Comparison of ENCODE assay signal across 9 cellular contexts in genomic region chr13:35979378-35979911, GRCh38.
DNase-seq lines count a peak whose midpoint lies in the region; ATAC-seq and TF ChIP-seq lines count a peak whose summit lies in the region.
"Had no signal": no experiment of that assay in that cellular context is flagged by ENCODE, and none has a peak within 500 bp of the region (broad histone marks: within the 10 kb centered on the region; RNA-seq: fewer than 3 reads in every experiment).

No MANE protein-coding gene starts in this region.

- no peak overlapping the region for H2AFZ ChIP-seq in PC-3 (ENCODE audit: low read length)

- TF ChIP-seq POLR2A in transverse colon (IDR thresholded peaks at IDR 0.05) = no peak

- no peak for TF ChIP-seq EP300 in transverse colon (IDR thresholded peaks at IDR 0.05; ENCODE audit: low read depth)

- no peak overlapping the region for H3K9ac ChIP-seq in PC-3 (ENCODE audit: low read length)

- intact Hi-C loops in PC-3 (cut with micrococcal nuclease) = loop anchor here (5.0 to 10.0 kb wide), 2 partner anchors 418 to 755 kb away; no protein-coding TSS in a partner anchor
- intact Hi-C loops in transverse colon (cut with DNase I; ENCODE audit: low total_unique reads) = loop anchor here (5.0 kb wide), 1 partner anchor 758 kb away; no protein-coding TSS in a partner anchor

- WGBS in transverse colon (ENCODE audit: low coverage in 1 of 2), 2 donors = 56 to 58% methylated on average over 3 to 8 of the region's 8 CpGs

- H3K4me3 ChIP-seq in PC-3 (ENCODE audit: low read length) (no peak overlapping the region), epithelial cell of proximal tubule (ENCODE audit: low read depth, low read length) (no peak overlapping the region), transverse colon (no peak overlapping the region)

- CTCF ChIA-PET in PC-3 (lab: Charles Lee) = interaction anchor here (0.5 to 1.7 kb wide), 3 partner anchors 148 to 1122 kb away, joined by 3 to 10 read pairs (median 4); no protein-coding TSS in a partner anchor

- H3K27ac ChIP-seq in PC-3 (ENCODE audit: low read length) = no peak overlapping the region; the same call in 1 of the 2 replicates
- H3K27ac ChIP-seq in transverse colon = peak overlapping the region; percentile 49 to 76 (median 60)

- TF ChIP-seq CTCF in PC-3 (conservative IDR thresholded peaks at IDR 0.05; ENCODE audit: low read depth, low read length) (no peak), epithelial cell of proximal tubule (conservative IDR thresholded peaks at IDR 0.05; ENCODE audit: low read depth, low read length) (no peak), transverse colon (IDR thresholded peaks at IDR 0.05) (no peak)

- H3K4me1 ChIP-seq in PC-3 (ENCODE audit: insufficient read depth, low read length) = peaks cover 12% of the 10 kb centered on the region
- H3K4me1 ChIP-seq in transverse colon = no peaks in the 10 kb centered on the region

- in situ Hi-C loops in transverse colon (cut with MboI; ENCODE audit: low pct_ligation_motif_present in 1 of 4, low pct_unique_long_range_greater_than_20kb in 1 of 4, low sequenced_read_pairs in 3 of 4) = loop anchor here in 3 of 4 donors (5.0 to 25.0 kb wide), 3 partner anchors 283 to 758 kb away; no protein-coding TSS in a partner anchor

- no TSS peak for BruUV-seq in PC-3 (replicated peaks; lab: Mats Ljungman, UMichigan)

- H4K20me1 ChIP-seq in PC-3 (ENCODE audit: low read length) = no peaks in the 10 kb centered on the region

- DNase-seq in PC-3 (peak; percentile 78), epithelial cell of proximal tubule (ENCODE audit: low read depth) (peak; percentile 57), midbrain (lab: John Stamatoyannopoulos, UW) (peak; percentile 64), transverse colon (peak; percentile 45), NCI-H1436 treated with DMSO at 0.1 percent for 48 hours (lab: John Stamatoyannopoulos, UW) (no peak)
- no peak for DNase-seq in activated CD4-positive, alpha-beta T cell treated with anti-CD3 and anti-CD28 coated beads, Interleukin-2, amount 50 U/mL, for 48 hours
- DNase-seq: activated CD4-positive, CD25-positive, alpha-beta regulatory T cell treated with anti-CD3 and anti-CD28 coated beads, Interleukin-2, amount 50 U/mL, for 72 hours had no signal

- H3F3A ChIP-seq in PC-3 (ENCODE audit: low read length, unreplicated experiment) = no peaks in the 10 kb centered on the region

- H3K79me2 ChIP-seq in PC-3 (ENCODE audit: low read length) = no peaks in the 10 kb centered on the region

- H3K36me3 ChIP-seq in PC-3 (ENCODE audit: low read depth, low read length) = no peaks in the 10 kb centered on the region
- H3K36me3 ChIP-seq in transverse colon = no peaks in the 10 kb centered on the region

- H3K4me2 ChIP-seq in PC-3 (ENCODE audit: low read length) = peak overlapping the region; percentile 46

- ATAC-seq in PC-3 (peak; percentile 58), HG03354 (IDR thresholded peaks at IDR 0.05; ENCODE audit: poor library complexity, severe bottlenecking, unreplicated experiment) (no peak), GM19397 (IDR thresholded peaks at IDR 0.05; ENCODE audit: unreplicated experiment) (no peak)

- POLR2A ChIA-PET in PC-3 (lab: Charles Lee; ENCODE audit: unreplicated experiment) = interaction anchor here (0.7 kb wide), 1 partner anchor 323 kb away, joined by 3 read pairs; no protein-coding TSS in a partner anchor

- H3K9me2 ChIP-seq in PC-3 (replicated peaks; ENCODE audit: low read length) = no peaks in the 10 kb centered on the region

- no peaks in the 10 kb centered on the region for H3K9me3 ChIP-seq in PC-3 (ENCODE audit: low read length)
- H3K9me3 ChIP-seq in transverse colon = no peaks in the 10 kb centered on the region

- no peaks in the 10 kb centered on the region for H3K27me3 ChIP-seq in PC-3 (ENCODE audit: low read length)
- no peaks in the 10 kb centered on the region for H3K27me3 ChIP-seq in transverse colon

Comparison
In these comparisons a context has a peak if more than half of its experiments do, and no peak if none do; other contexts are left out.
1. DNase-seq: peak in PC-3 (single experiment), epithelial cell of proximal tubule (single experiment), midbrain (single experiment) and transverse colon (single experiment); none in activated CD4-positive, alpha-beta T cell treated with anti-CD3 and anti-CD28 coated beads, Interleukin-2, amount 50 U/mL, for 48 hours (0 of 2) and NCI-H1436 treated with DMSO at 0.1 percent for 48 hours (single experiment).